ENCODE assay signal across 9 cellular contexts in the genomic region with DNA sequence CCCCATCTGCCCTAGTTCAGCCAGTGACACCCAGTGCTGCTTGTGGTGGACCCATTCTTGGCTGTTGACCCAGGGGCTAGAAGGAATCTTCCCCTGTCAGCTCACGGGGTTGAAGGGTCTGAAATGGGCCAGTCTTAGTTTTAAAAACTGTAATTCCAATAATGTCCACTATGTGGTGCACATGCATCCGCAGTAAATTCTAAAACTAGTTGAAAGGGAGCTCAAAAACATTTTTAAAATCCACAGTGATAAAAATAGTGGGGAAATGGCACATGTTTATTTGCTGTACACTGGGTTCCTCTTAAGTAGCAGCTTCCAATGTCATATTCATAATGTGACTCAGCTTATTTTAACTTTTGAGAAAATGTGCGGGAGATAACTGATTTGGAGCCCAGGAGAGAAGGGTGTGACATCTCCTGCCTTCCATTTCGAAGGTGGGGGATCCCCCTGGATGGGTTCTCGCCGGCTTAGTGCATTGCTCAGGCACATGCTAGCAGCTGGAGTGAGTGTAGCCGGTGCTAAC. TPM values are rescaled to one million over a fixed set of nuclear protein-coding genes. Genes with fewer than 3 reads are reported as not detected.
A peak's percentile ranks its signal among the peaks of the same experiment; 100 is the strongest.
DNase-seq lines count a peak whose midpoint lies in the region; ATAC-seq and TF ChIP-seq lines count a peak whose summit lies in the region.
"Had no signal": no experiment of that assay in that cellular context is flagged by ENCODE, and none has a peak within 500 bp of the region (broad histone marks: within the 10 kb centered on the region; RNA-seq: fewer than 3 reads in every experiment).

No MANE protein-coding gene starts in this region.

- peaks cover 32% of the 10 kb centered on the region for H3K27me3 Mint-ChIP-seq in activated naive CD8-positive, alpha-beta T cell treated with anti-CD3 and anti-CD28 coated beads, Interleukin-2, amount 10 ng/mL, durations not matched to agents 7 days and 5 days

- POLR2A ChIA-PET in activated naive CD8-positive, alpha-beta T cell treated with anti-CD3 and anti-CD28 coated beads, Interleukin-2, amount 10 ng/mL, durations not matched to agents 7 days and 5 days (lab: Charles Lee): interaction anchor here (0.6 to 1.5 kb wide), 5 partner anchors 11 to 759 kb away, joined by 3 to 5 read pairs (median 3); no protein-coding TSS in a partner anchor

- H3K4me3 Mint-ChIP-seq in activated naive CD8-positive, alpha-beta T cell treated with anti-CD3 and anti-CD28 coated beads, Interleukin-2, amount 10 ng/mL, durations not matched to agents 7 days and 5 days: no peak overlapping the region
- H3K4me3 Mint-ChIP-seq: IgD-negative memory B cell had no signal

- peak overlapping the region; percentile 67 for H3K27ac ChIP-seq in rectal smooth muscle tissue (ENCODE audit: low read depth, low read length)

- no peaks in the 10 kb centered on the region for H3K27me3 ChIP-seq in rectal smooth muscle tissue (ENCODE audit: control insufficient read depth, insufficient read depth, low read length)

- no peaks in the 10 kb centered on the region for H3K9me3 Mint-ChIP-seq in activated naive CD8-positive, alpha-beta T cell treated with anti-CD3 and anti-CD28 coated beads, Interleukin-2, amount 10 ng/mL, durations not matched to agents 7 days and 5 days
- H3K9me3 Mint-ChIP-seq: IgD-negative memory B cell had no signal

- H3K36me3 Mint-ChIP-seq in activated naive CD8-positive, alpha-beta T cell treated with anti-CD3 and anti-CD28 coated beads, Interleukin-2, amount 10 ng/mL, durations not matched to agents 7 days and 5 days: no peaks in the 10 kb centered on the region

- DNase-seq in AG10803 (ENCODE audit: low read depth): peak; percentile 75
- peak; percentile 72 for DNase-seq in NCI-H2227 (lab: John Stamatoyannopoulos, UW; ENCODE audit: unreplicated experiment)
- DNase-seq in activated naive CD8-positive, alpha-beta T cell treated with anti-CD3 and anti-CD28 coated beads, Interleukin-2, amount 10 ng/mL, durations not matched to agents 7 days and 5 days: no peak
- no peak for DNase-seq in left cardiac atrium
- no peak for DNase-seq in lower leg skin (ENCODE audit: low spot score in 2 of 2)

- no peak overlapping the region for H3K9ac ChIP-seq in rectal smooth muscle tissue (ENCODE audit: low read length)

- peaks cover 12% of the 10 kb centered on the region for H3K4me1 Mint-ChIP-seq in activated naive CD8-positive, alpha-beta T cell treated with anti-CD3 and anti-CD28 coated beads, Interleukin-2, amount 10 ng/mL, durations not matched to agents 7 days and 5 days

- H3K4me3 ChIP-seq in AG10803 (ENCODE audit: low read length): no peak overlapping the region
- H3K4me3 ChIP-seq in rectal smooth muscle tissue (ENCODE audit: low read length): no peak overlapping the region
- H3K4me3 ChIP-seq in lower leg skin (ENCODE audit: low read depth, poor library complexity, severe bottlenecking): no peak overlapping the region

- peaks cover 11% of the 10 kb centered on the region for H3K4me1 ChIP-seq in rectal smooth muscle tissue (ENCODE audit: control insufficient read depth, insufficient read depth, low read length)

- ATAC-seq in activated naive CD8-positive, alpha-beta T cell treated with anti-CD3 and anti-CD28 coated beads, Interleukin-2, amount 10 ng/mL, durations not matched to agents 7 days and 5 days (ENCODE audit: low read depth): peak; percentile 71
- ATAC-seq in left cardiac atrium: peak; percentile 54 to 67
- no peak for ATAC-seq in GM21528 (IDR thresholded peaks at IDR 0.05; ENCODE audit: low FRiP score, unreplicated experiment)

- no peak for TF ChIP-seq POLR2A in lower leg skin (IDR thresholded peaks at IDR 0.05)

- WGBS in lower leg skin, 2 donors: 8% methylated on average over 7 of the region's 7 CpGs

- no peak overlapping the region for H3K27ac Mint-ChIP-seq in activated naive CD8-positive, alpha-beta T cell treated with anti-CD3 and anti-CD28 coated beads, Interleukin-2, amount 10 ng/mL, durations not matched to agents 7 days and 5 days
- H3K27ac Mint-ChIP-seq: IgD-negative memory B cell had no signal

- intact Hi-C loops in left cardiac atrium (cut with DNase I) (loop anchor here (2.0 kb wide), 2 partner anchors 59 to 69 kb away; partner anchors contain the start of gene KLF11 (in 1 of the 2)), lower leg skin (cut with DNase I; ENCODE audit: low total_unique reads) (loop anchor here (5.0 kb wide), 1 partner anchor 58 kb away; the partner anchor contains the start of gene KLF11)

- H3K36me3 ChIP-seq in rectal smooth muscle tissue (ENCODE audit: control insufficient read depth, insufficient read depth, low read length): no peaks in the 10 kb centered on the region

- TF ChIP-seq CTCF in AG10803 (conservative IDR thresholded peaks at IDR 0.05; ENCODE audit: low read length) (peak; percentile 72), GM12873 (IDR thresholded peaks at IDR 0.05; ENCODE audit: insufficient read depth, low read depth, low read length, missing control alignments) (peak; percentile 57), lower leg skin (IDR thresholded peaks at IDR 0.05) (peak in 1 of 3 donors; percentile 48)

RNA-seq across cellular contexts. Expression of gene GRHL1, which starts 32.8 kb away (rescaled TPM):
- total RNA-seq in activated naive CD8-positive, alpha-beta T cell treated with anti-CD3 and anti-CD28 coated beads, Interleukin-2, amount 10 ng/mL, durations not matched to agents 7 days and 5 days: under 1 TPM; 0.25 to 0.43 TPM
- total RNA-seq in left cardiac atrium: 1 to 10 TPM; 1.4 to 5.7 TPM
- total RNA-seq in lower leg skin: 100 to 1,000 TPM; 104 to 134 (median 115) TPM

RNA-seq across cellular contexts. Expression of gene KLF11, which starts 59.1 kb away (rescaled TPM):
- 1 to 10 TPM; 6.8 to 7.1 TPM for total RNA-seq in activated naive CD8-positive, alpha-beta T cell treated with anti-CD3 and anti-CD28 coated beads, Interleukin-2, amount 10 ng/mL, durations not matched to agents 7 days and 5 days
- total RNA-seq in left cardiac atrium (10 to 100 TPM; 21.7 to 32.0 TPM), lower leg skin (10 to 100 TPM; 42.5 to 86.1 (median 61.2) TPM)

Comparison
In these comparisons a context has a peak if more than half of its experiments do, and no peak if none do; other contexts are left out.
1. DNase-seq: peak in AG10803 (single experiment) and NCI-H2227 (single experiment); none in activated naive CD8-positive, alpha-beta T cell treated with anti-CD3 and anti-CD28 coated beads, Interleukin-2, amount 10 ng/mL, durations not matched to agents 7 days and 5 days (single experiment), left cardiac atrium (single experiment) and lower leg skin (0 of 2).
2. RNA of gene GRHL1, which starts 32.8 kb away (total RNA-seq): 104 to 134 TPM in lower leg skin; 1.4 to 5.7 TPM in left cardiac atrium and 0.25 to 0.43 TPM in activated naive CD8-positive, alpha-beta T cell treated with anti-CD3 and anti-CD28 coated beads, Interleukin-2, amount 10 ng/mL, durations not matched to agents 7 days and 5 days; every median in the first group is over 10 times any median in the second.